ENCODE assay signal across 22 cellular contexts in the genomic region with DNA sequence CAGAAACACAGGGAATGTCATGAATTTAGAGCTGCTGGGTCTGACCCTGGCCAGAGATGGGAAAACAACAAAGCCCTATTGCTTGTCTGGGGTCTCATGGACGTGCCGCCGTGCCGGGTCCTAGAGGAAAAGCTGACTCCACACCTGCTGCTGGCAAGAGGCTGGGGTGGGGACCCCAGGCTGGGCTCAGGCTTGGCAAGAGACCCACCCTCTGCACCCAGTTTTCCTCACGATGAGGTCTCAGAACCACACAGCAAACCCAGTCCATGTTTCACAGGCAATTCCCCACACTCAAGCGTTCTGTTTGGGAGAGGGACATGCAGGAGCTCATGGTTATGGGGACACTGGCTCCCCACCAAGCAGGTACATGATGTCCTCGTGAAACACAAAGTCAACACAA.
"Had no signal": no experiment of that assay in that cellular context is flagged by ENCODE, and none has a peak within 500 bp of the region (broad histone marks: within the 10 kb centered on the region; RNA-seq: fewer than 3 reads in every experiment).

No MANE protein-coding gene starts in this region.

- H3K9me3 ChIP-seq: pancreas, prostate gland, vagina had no signal

- H3K36me3 ChIP-seq: heart right ventricle, left lung, pancreas, prostate gland, tibial nerve, vagina had no signal

- H3K36me3 Mint-ChIP-seq: stimulated activated memory B cell treated with anti-CD40 and anti-IgM and Interleukin-4, amounts not matched to agents 10 μg/mL and 1 μg/mL and 100 μg/mL, for 72 hours; type B pancreatic cell had no signal

- H3K4me3 ChIP-seq: heart right ventricle, hepatocyte, left lung, pancreas, prostate gland, skin epidermis, tibial nerve, vagina had no signal

- H3K4me1 Mint-ChIP-seq: memory B cell; naive thymus-derived CD8-positive, alpha-beta T cell; stimulated activated memory B cell treated with anti-CD40 and anti-IgM and Interleukin-4, amounts not matched to agents 10 μg/mL and 1 μg/mL and 100 μg/mL, for 72 hours; stimulated activated naive CD8-positive, alpha-beta T cell treated with anti-CD3 and anti-CD28 coated beads, Interleukin-15, amount 100 ng/mL, for 72 hours had no signal

- H3K27ac ChIP-seq: heart right ventricle, hepatocyte, left lung, pancreas, prostate gland, skin epidermis, tibial nerve, vagina had no signal

- H3K27ac Mint-ChIP-seq: memory B cell; naive thymus-derived CD8-positive, alpha-beta T cell; stimulated activated memory B cell treated with anti-CD40 and anti-IgM and Interleukin-4, amounts not matched to agents 10 μg/mL and 1 μg/mL and 100 μg/mL, for 72 hours; stimulated activated naive CD8-positive, alpha-beta T cell treated with anti-CD3 and anti-CD28 coated beads, Interleukin-15, amount 100 ng/mL, for 72 hours; type B pancreatic cell had no signal

- DNase-seq: heart right ventricle; kidney; left colon; left lung; naive thymus-derived CD8-positive, alpha-beta T cell; pancreas; retina; right cardiac atrium; stimulated activated CD4-positive, alpha-beta T cell treated with anti-CD3 and anti-CD28 coated beads, Interleukin-2, amount 100 ng/mL, for 48 hours; stimulated activated CD4-positive, alpha-beta T cell treated with anti-CD3 and anti-CD28 coated beads, Interleukin-4, amount 100 ng/mL, for 4 hours; stimulated activated CD8-positive, alpha-beta memory T cell treated with anti-CD3 and anti-CD28 coated beads, Interleukin-4, amount 100 ng/mL, for 48 hours; stimulated activated naive CD4-positive, alpha-beta T cell treated with Interleukin-2 at 50 U/mL for 16 hours; stimulated activated naive CD8-positive, alpha-beta T cell treated with anti-CD3 and anti-CD28 coated beads, Interleukin-15, amount 100 ng/mL, for 72 hours had no signal

- H3K27me3 Mint-ChIP-seq: stimulated activated memory B cell treated with anti-CD40 and anti-IgM and Interleukin-4, amounts not matched to agents 10 μg/mL and 1 μg/mL and 100 μg/mL, for 72 hours had no signal

- H3K4me1 ChIP-seq: heart right ventricle, left lung, pancreas, prostate gland, tibial nerve, vagina had no signal

- ATAC-seq: heart right ventricle; left colon; left lung; naive thymus-derived CD8-positive, alpha-beta T cell; pancreas; right cardiac atrium; sciatic nerve; stimulated activated memory B cell treated with anti-CD40 and anti-IgM and Interleukin-4, amounts not matched to agents 10 μg/mL and 1 μg/mL and 100 μg/mL, for 72 hours; stimulated activated naive CD8-positive, alpha-beta T cell treated with anti-CD3 and anti-CD28 coated beads, Interleukin-15, amount 100 ng/mL, for 72 hours had no signal

- H3K27me3 ChIP-seq: hepatocyte, tibial nerve, vagina had no signal

- H3K4me3 Mint-ChIP-seq: memory B cell; naive thymus-derived CD8-positive, alpha-beta T cell; stimulated activated memory B cell treated with anti-CD40 and anti-IgM and Interleukin-4, amounts not matched to agents 10 μg/mL and 1 μg/mL and 100 μg/mL, for 72 hours; stimulated activated naive CD8-positive, alpha-beta T cell treated with anti-CD3 and anti-CD28 coated beads, Interleukin-15, amount 100 ng/mL, for 72 hours; type B pancreatic cell had no signal
